Comparison of ENCODE assay signal across 23 cellular contexts in genomic region chr5:38380522-38380921, GRCh38.
A peak's percentile ranks its signal among the peaks of the same experiment; 100 is the strongest.
DNase-seq lines count a peak whose midpoint lies in the region; ATAC-seq, FAIRE-seq and TF ChIP-seq lines count a peak whose summit lies in the region.
"Had no signal": no experiment of that assay in that cellular context is flagged by ENCODE, and none has a peak within 500 bp of the region (broad histone marks: within the 10 kb centered on the region; RNA-seq: fewer than 3 reads in every experiment).

No MANE protein-coding gene starts in this region.

- 75% methylated on average over 4 of the region's 4 CpGs for WGBS in K562 (ENCODE audit: insufficient coverage, low coverage, missing lambda C conversion rate)
- 74 to 83% (median 78%) methylated on average over 4 of the region's 4 CpGs for WGBS in small intestine, 3 donors

- FAIRE-seq in K562 (lab: Jason Lieb, UNC) (no peak), small intestine (lab: Jason Lieb, UNC) (no peak)
- FAIRE-seq: D721Med, GM19239 had no signal

- no peaks in the 10 kb centered on the region for H3K9me1 ChIP-seq in K562 (ENCODE audit: control insufficient read depth, insufficient read depth, low read length)

- CTCF ChIA-PET in A673 (lab: Charles Lee), result no interaction called here
- CTCF ChIA-PET in K562 (lab: Yijun Ruan, JAX; ENCODE audit: low intra/inter-chr PET ratio), result no interaction called here

- H3K27ac Mint-ChIP-seq in nephron, result peak overlapping the region in 2 of 3 experiments; percentile 16 to 83
- H3K27ac Mint-ChIP-seq in stimulated activated naive CD8-positive, alpha-beta T cell treated with anti-CD3 and anti-CD28 coated beads, Interleukin-15, amount 100 ng/mL, for 72 hours, result no peak overlapping the region
- H3K27ac Mint-ChIP-seq: CD4-positive, alpha-beta T cell had no signal

- TF ChIP-seq EP300 in K562 (IDR thresholded peaks at IDR 0.05; ENCODE audit: low read length), result no peak

- no peaks in the 10 kb centered on the region for H3K36me3 ChIP-seq in A673 (ENCODE audit: insufficient read depth, low read length, poor library complexity, severe bottlenecking)
- H3K36me3 ChIP-seq in HUES6 (ENCODE audit: control insufficient read depth, insufficient read depth, low read length), result no peaks in the 10 kb centered on the region
- H3K36me3 ChIP-seq in K562 (ENCODE audit: control insufficient read depth, insufficient read depth, low read length), result no peaks in the 10 kb centered on the region
- H3K36me3 ChIP-seq in small intestine (ENCODE audit: control insufficient read depth in 2 of 2, insufficient read depth in 2 of 2, low read length in 2 of 2), result no peaks in the 10 kb centered on the region
- H3K36me3 ChIP-seq: BLaER1, SJCRH30 had no signal

- H3K9ac ChIP-seq in HUES6 (ENCODE audit: low read length) (no peak overlapping the region), K562 (ENCODE audit: insufficient read depth in 1 of 2, low read depth in 2 of 2, low read length in 2 of 2) (no peak overlapping the region)
- H3K9ac ChIP-seq: BLaER1 had no signal

- in situ Hi-C loops in K562 (cut with MboI), result no loop called here

- no peaks in the 10 kb centered on the region for H3K36me3 Mint-ChIP-seq in nephron (ENCODE audit: low read depth)

- H3K4me1 Mint-ChIP-seq in nephron, result peaks cover 39% of the 10 kb centered on the region
- H3K4me1 Mint-ChIP-seq in stimulated activated naive CD8-positive, alpha-beta T cell treated with anti-CD3 and anti-CD28 coated beads, Interleukin-15, amount 100 ng/mL, for 72 hours, result peaks cover 23% of the 10 kb centered on the region

- no peaks in the 10 kb centered on the region for H3K79me2 ChIP-seq in K562 (ENCODE audit: control insufficient read depth, insufficient read depth, low read length)

- POLR2A ChIA-PET in A673 (lab: Charles Lee; ENCODE audit: low non-redundant PET), result no interaction called here
- POLR2A ChIA-PET in K562 (lab: Yijun Ruan, JAX), result interaction anchor here (1.5 kb wide), 1 partner anchor 24 kb away, joined by 3 read pairs; no protein-coding TSS in a partner anchor

- no peak for TF ChIP-seq RAD21 in K562 (CRISPR knock-in tag; conservative IDR thresholded peaks at IDR 0.05 in 1 of 2, IDR thresholded peaks at IDR 0.05 in 1 of 2)

- no peak overlapping the region for H3K4me2 ChIP-seq in K562 (ENCODE audit: insufficient read depth, low read length)
- H3K4me2 ChIP-seq: BLaER1, PC-9 had no signal

- TF ChIP-seq CTCF in A673 (conservative IDR thresholded peaks at IDR 0.05; ENCODE audit: low read depth, low read length) (no peak), K562 (IDR thresholded peaks at IDR 0.05 in 2 of 3, conservative IDR thresholded peaks at IDR 0.05 in 1 of 3; ENCODE audit: insufficient read depth in 2 of 3, low read depth in 1 of 3, low read length in 3 of 3) (no peak), nephron (IDR thresholded peaks at IDR 0.05; ENCODE audit: unreplicated experiment in 3 of 3) (no peak)

- TF ChIP-seq POLR2A in K562 (conservative IDR thresholded peaks at IDR 0.05), result no peak

- no peaks in the 10 kb centered on the region for H3K9me3 Mint-ChIP-seq in nephron
- no peaks in the 10 kb centered on the region for H3K9me3 Mint-ChIP-seq in stimulated activated naive CD8-positive, alpha-beta T cell treated with anti-CD3 and anti-CD28 coated beads, Interleukin-15, amount 100 ng/mL, for 72 hours
- H3K9me3 Mint-ChIP-seq: CD4-positive, alpha-beta T cell had no signal

- H3K27ac ChIP-seq in A673 (ENCODE audit: low read depth, low read length, poor library complexity, severe bottlenecking) (peak overlapping the region; percentile 71), HUES6 (ENCODE audit: low read depth, low read length) (peak overlapping the region; percentile 37), K562 (ENCODE audit: extremely low read depth, low read depth, low read length) (peak overlapping the region; percentile 22; the same call in 1 of the 3 replicates), small intestine (ENCODE audit: low read depth in 1 of 2, low read length in 1 of 2) (no peak overlapping the region)
- H3K27ac ChIP-seq: BLaER1, PC-9, SJCRH30 had no signal

- H3K27me3 Mint-ChIP-seq in nephron (ENCODE audit: low read depth), result peaks cover 11% of the 10 kb centered on the region
- peaks cover 56% of the 10 kb centered on the region for H3K27me3 Mint-ChIP-seq in stimulated activated naive CD8-positive, alpha-beta T cell treated with anti-CD3 and anti-CD28 coated beads, Interleukin-15, amount 100 ng/mL, for 72 hours

- intact Hi-C loops in A673 (cut with micrococcal nuclease; ENCODE audit: unreplicated experiment), result loop anchor here (5.0 kb wide), 1 partner anchor 62 kb away; no protein-coding TSS in a partner anchor
- intact Hi-C loops in K562 (cut with micrococcal nuclease), result no loop called here

- BruUV-seq in A673 (replicated peaks; lab: Mats Ljungman, UMichigan), result no TSS peak
- no TSS peak for BruUV-seq in K562 (replicated peaks; lab: Mats Ljungman, UMichigan)

- no peak for DNase-seq in A673 (ENCODE audit: low spot score)
- no peak for DNase-seq in K562 (ENCODE audit: extremely low read depth in 1 of 4, low spot score in 3 of 4)
- no peak for DNase-seq in AG08396 (ENCODE audit: low spot score)
- no peak for DNase-seq in stimulated activated naive CD8-positive, alpha-beta T cell treated with anti-CD3 and anti-CD28 coated beads, Interleukin-15, amount 100 ng/mL, for 72 hours
- DNase-seq in small intestine, result no peak
- DNase-seq: 8988T; CD4-positive, alpha-beta T cell; H7; Karpas-422; NCI-H1092; NCI-H1417 treated with DMSO at 0.1 percent for 48 hours; NCI-H1694 treated with DMSO at 0.1 percent for 48 hours; NCI-H2081 treated with DMSO at 0.1 percent for 48 hours; NCI-H524 treated with DMSO at 0.1 percent for 48 hours; NK-92 treated with Interleukin-12 subunit alpha and Interleukin-12 subunit beta, amount 100 ng/mL, for 24 hours; SJCRH30 had no signal

- H3K27me3 ChIP-seq in A673 (replicated peaks; ENCODE audit: insufficient read depth, low read depth, low read length, poor library complexity) (no peaks in the 10 kb centered on the region), HUES6 (ENCODE audit: control insufficient read depth, insufficient read depth, low read length) (no peaks in the 10 kb centered on the region), K562 (ENCODE audit: control insufficient read depth in 2 of 2, insufficient read depth in 2 of 2, low read length in 2 of 2) (no peaks in the 10 kb centered on the region), small intestine (ENCODE audit: control insufficient read depth in 2 of 2, insufficient read depth in 2 of 2, low read length in 2 of 2) (no peaks in the 10 kb centered on the region)
- H3K27me3 ChIP-seq: BLaER1 had no signal

- H3K4me3 Mint-ChIP-seq in nephron, result no peak overlapping the region
- no peak overlapping the region for H3K4me3 Mint-ChIP-seq in stimulated activated naive CD8-positive, alpha-beta T cell treated with anti-CD3 and anti-CD28 coated beads, Interleukin-15, amount 100 ng/mL, for 72 hours
- H3K4me3 Mint-ChIP-seq: CD4-positive, alpha-beta T cell had no signal

- H4K20me1 ChIP-seq in K562 (replicated peaks; ENCODE audit: control insufficient read depth, insufficient read depth, low read length), result no peaks in the 10 kb centered on the region
- H4K20me1 ChIP-seq: BLaER1 had no signal

- ATAC-seq in K562, result no peak
- no peak for ATAC-seq in stimulated activated naive CD8-positive, alpha-beta T cell treated with anti-CD3 and anti-CD28 coated beads, Interleukin-15, amount 100 ng/mL, for 72 hours
- ATAC-seq: Right ventricle myocardium inferior had no signal

- H3K9me3 ChIP-seq in A673 (ENCODE audit: low read depth, low read length, poor library complexity, severe bottlenecking) (no peaks in the 10 kb centered on the region), HUES6 (ENCODE audit: control insufficient read depth, insufficient read depth, low read depth, low read length) (no peaks in the 10 kb centered on the region), K562 (replicated peaks; ENCODE audit: control insufficient read depth, insufficient read depth, low read depth, low read length) (no peaks in the 10 kb centered on the region), small intestine (ENCODE audit: control insufficient read depth, low read depth) (no peaks in the 10 kb centered on the region)
- H3K9me3 ChIP-seq: BLaER1, SJCRH30 had no signal

- no peak overlapping the region for H2AFZ ChIP-seq in K562 (ENCODE audit: low read depth, low read length)
- H2AFZ ChIP-seq: PC-9 had no signal

- no peak overlapping the region for H3K4me3 ChIP-seq in A673 (ENCODE audit: low read depth, low read length, poor library complexity, severe bottlenecking)
- H3K4me3 ChIP-seq in HUES6 (ENCODE audit: low read depth, low read length), result no peak overlapping the region
- no peak overlapping the region for H3K4me3 ChIP-seq in K562
- H3K4me3 ChIP-seq in small intestine (ENCODE audit: low read depth in 1 of 2, low read length in 2 of 2), result no peak overlapping the region
- H3K4me3 ChIP-seq: BLaER1, PC-9, SJCRH30 had no signal

- H3K4me1 ChIP-seq in A673 (ENCODE audit: insufficient read depth, low read length, poor library complexity, severe bottlenecking) (peaks cover 37% of the 10 kb centered on the region), HUES6 (ENCODE audit: control insufficient read depth, insufficient read depth, low read length) (peaks cover 34% of the 10 kb centered on the region), K562 (replicated peaks in 1 of 2; ENCODE audit: control insufficient read depth in 2 of 2, insufficient read depth in 2 of 2, low read length in 2 of 2) (peaks cover 10 to 27% of the 10 kb centered on the region in 2 experiments), small intestine (ENCODE audit: control insufficient read depth in 2 of 2, insufficient read depth in 1 of 2, low read depth in 1 of 2, low read length in 1 of 2) (no peaks in the 10 kb centered on the region)
- H3K4me1 ChIP-seq: SJCRH30 had no signal

TF ChIP-seq in K562, 482 proteins besides CTCF, POLR2A, EP300 and RAD21 (continues in another document):
- TF ChIP-seq NCOA1 (IDR thresholded peaks at IDR 0.05; ENCODE audit: low read depth), result no peak
- TF ChIP-seq ZNF639 (CRISPR knock-in tag; conservative IDR thresholded peaks at IDR 0.05 in 1 of 2, IDR thresholded peaks at IDR 0.05 in 1 of 2), result no peak

Comparison
In these comparisons a context has a peak if more than half of its experiments do, and no peak if none do; other contexts are left out.
1. H3K27ac ChIP-seq: peak in A673 (single experiment), HUES6 (single experiment) and K562 (single experiment); none in small intestine (0 of 2).
2. H3K27ac Mint-ChIP-seq: peak in nephron (2 of 3); none in stimulated activated naive CD8-positive, alpha-beta T cell treated with anti-CD3 and anti-CD28 coated beads, Interleukin-15, amount 100 ng/mL, for 72 hours (0 of 2).